Comparison of ENCODE assay signal across 7 cellular contexts in the genomic region with DNA sequence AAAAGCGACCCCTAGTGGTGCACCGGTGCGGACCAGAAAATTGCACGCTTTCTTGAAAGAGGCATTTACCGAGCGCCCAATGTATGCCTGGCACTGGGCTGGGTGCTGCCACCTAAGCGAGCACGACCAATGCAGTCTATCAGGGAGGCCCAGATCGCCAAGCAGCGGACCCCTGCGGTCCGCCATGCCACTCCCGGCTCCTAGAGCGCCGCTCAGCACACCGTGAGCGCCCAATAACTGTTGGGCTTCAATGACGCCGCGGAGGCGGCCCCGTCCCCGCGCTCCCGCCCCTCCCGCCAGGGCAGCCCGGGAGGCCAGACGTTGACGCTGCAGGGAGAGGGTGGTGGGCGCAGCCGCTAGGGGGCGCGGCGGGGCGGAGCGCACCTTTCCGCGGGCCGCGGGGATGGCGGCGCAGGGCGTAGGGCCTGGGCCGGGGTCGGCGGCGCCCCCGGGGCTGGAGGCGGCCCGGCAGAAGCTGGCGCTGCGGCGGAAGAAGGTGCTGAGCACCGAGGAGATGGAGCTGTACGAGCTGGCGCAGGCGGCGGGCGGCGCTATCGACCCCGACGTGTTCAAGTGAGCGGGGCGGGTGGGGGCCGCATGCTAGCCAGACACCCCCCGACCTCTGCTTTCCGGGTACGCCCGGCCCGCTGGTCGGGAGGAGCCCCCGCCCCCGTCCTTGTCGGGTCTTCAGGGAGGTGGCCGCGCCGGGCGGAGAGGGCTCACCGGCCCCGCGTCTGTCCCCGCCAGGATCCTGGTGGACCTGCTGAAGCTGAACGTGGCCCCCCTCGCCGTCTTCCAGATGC. TPM values are rescaled to one million over a fixed set of nuclear protein-coding genes. Genes with fewer than 3 reads are reported as not detected.
DNase-seq lines count a peak whose midpoint lies in the region; ATAC-seq, FAIRE-seq and TF ChIP-seq lines count a peak whose summit lies in the region.
"Not testable (repeated sequence)": the region's sequence is repeated elsewhere in the genome, so short reads cannot be mapped to it uniquely, and the experiment has no call there.

A gene with protein sequence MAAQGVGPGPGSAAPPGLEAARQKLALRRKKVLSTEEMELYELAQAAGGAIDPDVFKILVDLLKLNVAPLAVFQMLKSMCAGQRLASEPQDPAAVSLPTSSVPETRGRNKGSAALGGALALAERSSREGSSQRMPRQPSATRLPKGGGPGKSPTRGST (plus strand): TSS at position 383 of the 803 bp plus-strand sequence. CDS start 21 bp downstream, at position 404.

- H3K9ac ChIP-seq in astrocyte (ENCODE audit: low read length), result peak within 1 kb of the TSS; percentile 99

- under 1% methylated on average over 29 of the region's 86 CpGs for WGBS in hepatocyte (ENCODE audit: low lambda C conversion rate, missing lambda C conversion rate)

- H3K4me1 ChIP-seq in astrocyte (ENCODE audit: insufficient read depth, low read length) (peaks cover 21% of the 10 kb centered on the region), hepatocyte (ENCODE audit: insufficient read depth) (peaks cover 23% of the 10 kb centered on the region)

- not testable (repeated sequence) for H3K9me3 ChIP-seq in astrocyte (ENCODE audit: insufficient read depth, low read depth, low read length); hepatocyte (ENCODE audit: low read depth)

- not testable (repeated sequence) for H3K27me3 Mint-ChIP-seq in astrocyte (ENCODE audit: low read depth, unreplicated experiment)

- H2AFZ ChIP-seq in astrocyte (ENCODE audit: low read depth, low read length) (peak within 1 kb of the TSS; percentile 92), hepatocyte (peak within 1 kb of the TSS; percentile 78)

- peaks cover 82% of the 10 kb centered on the region for H3K79me2 ChIP-seq in astrocyte (ENCODE audit: insufficient read depth, low read length)
- H3K79me2 ChIP-seq in hepatocyte, result peaks cover 68% of the 10 kb centered on the region

- TF ChIP-seq CTCF in astrocyte (IDR thresholded peaks at IDR 0.05; ENCODE audit: insufficient read depth, low read depth, low read length), result peak; percentile 42
- TF ChIP-seq CTCF in hepatocyte (IDR thresholded peaks at IDR 0.05; ENCODE audit: poor library complexity), result peak; percentile 66
- peak; percentile 62 for TF ChIP-seq CTCF in retinal pigment epithelial cell (conservative IDR thresholded peaks at IDR 0.05; ENCODE audit: low read depth, low read length)

- ATAC-seq in GM18508 (IDR thresholded peaks at IDR 0.05; ENCODE audit: insufficient read depth, unreplicated experiment) (peak; percentile 60), HG02981 (IDR thresholded peaks at IDR 0.05; ENCODE audit: unreplicated experiment) (peak; percentile 85)

- H3K4me3 ChIP-seq in astrocyte (ENCODE audit: insufficient read depth, low read depth, low read length), result peak within 1 kb of the TSS; percentile 99
- H3K4me3 ChIP-seq in hepatocyte, result peak within 1 kb of the TSS; percentile 96
- H3K4me3 ChIP-seq in retinal pigment epithelial cell (ENCODE audit: low read length), result peak within 1 kb of the TSS; percentile 87

- H3K27me3 ChIP-seq in astrocyte (ENCODE audit: insufficient read depth, low read length); hepatocyte: not testable (repeated sequence)

- FAIRE-seq in astrocyte (lab: Jason Lieb, UNC), result not testable (repeated sequence)

- H3K4me1 Mint-ChIP-seq in astrocyte (ENCODE audit: low read depth, unreplicated experiment), result peaks cover 13% of the 10 kb centered on the region

- peak within 1 kb of the TSS; percentile 99 for H3K4me3 Mint-ChIP-seq in astrocyte (ENCODE audit: unreplicated experiment)

- H3K36me3 ChIP-seq in astrocyte (ENCODE audit: insufficient read depth, low read length); hepatocyte (replicated peaks; ENCODE audit: insufficient read depth, low read depth): not testable (repeated sequence)

- peaks cover 31% of the 10 kb centered on the region for H4K20me1 ChIP-seq in astrocyte (ENCODE audit: insufficient read depth, low read length)
- H4K20me1 ChIP-seq in hepatocyte (ENCODE audit: insufficient read depth, poor library complexity, severe bottlenecking), result not testable (repeated sequence)

- peak; percentile 70 for DNase-seq in NCI-H2029 (lab: John Stamatoyannopoulos, UW)
- DNase-seq in T-helper 22 cell (ENCODE audit: low read depth), result peak; percentile 79
- peak; percentile 56 for DNase-seq in astrocyte (ENCODE audit: low read depth)
- peak; percentile 94 for DNase-seq in hepatocyte (ENCODE audit: low spot score)
- peak; percentile 36 for DNase-seq in retinal pigment epithelial cell (ENCODE audit: low read depth)

- H3K27ac ChIP-seq in astrocyte (ENCODE audit: low read depth, low read length) (peak within 1 kb of the TSS; percentile 92), hepatocyte (peak within 1 kb of the TSS; percentile 89)

- peak within 1 kb of the TSS; percentile 96 for H3K4me2 ChIP-seq in astrocyte (ENCODE audit: low read length)
- peak within 1 kb of the TSS; percentile 92 for H3K4me2 ChIP-seq in hepatocyte

- H3K27ac Mint-ChIP-seq in astrocyte (ENCODE audit: unreplicated experiment), result peak within 1 kb of the TSS; percentile 96

- not testable (repeated sequence) for H3K9me2 ChIP-seq in hepatocyte (replicated peaks; ENCODE audit: insufficient read depth)

- not testable (repeated sequence) for H3K36me3 Mint-ChIP-seq in astrocyte (ENCODE audit: low read depth, unreplicated experiment)

- not testable (repeated sequence) for H3K9me3 Mint-ChIP-seq in astrocyte (ENCODE audit: unreplicated experiment)

RNA-seq across cellular contexts. Expression of the gene that starts here (rescaled TPM):
- total RNA-seq in astrocyte (232 and 234 TPM in 2 replicates), hepatocyte (103 and 127 TPM in 2 replicates)
- 424 and 459 TPM in 2 replicates for polyA plus RNA-seq in hepatocyte

Comparison
In these comparisons a context has a peak if more than half of its experiments do, and no peak if none do; other contexts are left out.
1. Peak in every context shown above with its lines: DNase-seq, ATAC-seq, H3K4me3 ChIP-seq and H3K27ac ChIP-seq.
2. DNase-seq: peak in every context shown above with its lines; median percentile 94 in hepatocyte; 79 in T-helper 22 cell; 70 in NCI-H2029; 56 in astrocyte; 36 in retinal pigment epithelial cell.